ENCODE assay signal across 16 cellular contexts in the genomic region with DNA sequence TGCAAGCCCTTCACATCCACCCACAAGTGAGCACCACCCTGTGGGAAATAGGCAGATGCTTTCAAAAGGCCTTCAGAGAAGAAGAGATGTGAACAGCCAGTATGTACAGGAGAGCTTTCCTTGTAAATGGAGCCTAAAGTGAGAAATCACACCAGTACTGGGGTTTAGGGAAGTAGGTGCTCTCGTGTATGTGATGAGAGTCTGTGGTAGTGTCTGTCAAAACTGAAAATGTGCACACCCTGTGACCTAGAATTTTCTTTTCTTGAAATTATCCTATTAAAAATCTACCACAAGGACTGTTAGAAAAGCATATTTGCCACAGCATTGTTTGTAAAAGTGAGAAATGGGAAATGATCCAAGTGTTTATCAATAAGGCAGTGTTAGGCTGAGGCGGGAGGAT. TPM values are rescaled to one million over a fixed set of nuclear protein-coding genes. Genes with fewer than 3 reads are reported as not detected.
DNase-seq lines count a peak whose midpoint lies in the region; ATAC-seq lines count a peak whose summit lies in the region.
"Had no signal": no experiment of that assay in that cellular context is flagged by ENCODE, and none has a peak within 500 bp of the region (broad histone marks: within the 10 kb centered on the region; RNA-seq: fewer than 3 reads in every experiment).

No MANE protein-coding gene starts in this region.

- no peak overlapping the region for H3K4me3 Mint-ChIP-seq in T-helper 1 cell treated with Interleukin-12 subunit alpha and Interleukin-12 subunit beta and Interleukin-4 antibody, amounts not matched to agents 30 μg/mL and 1 μg/mL, for 36 hours
- no peak overlapping the region for H3K4me3 Mint-ChIP-seq in T-cell
- peak overlapping the region; percentile 4 for H3K4me3 Mint-ChIP-seq in natural killer cell treated with Interleukin-12 subunit alpha and Interleukin-12 subunit beta and Interleukin-15 and Interleukin-18, amount 100 ng/mL, for 72 hours
- H3K4me3 Mint-ChIP-seq: CD4-positive, alpha-beta T cell; nephron progenitor cell had no signal

- ATAC-seq in HG03025 (IDR thresholded peaks at IDR 0.05; ENCODE audit: low FRiP score, unreplicated experiment): peak; percentile 46
- ATAC-seq in T-cell (replicated peaks in 1 of 4): no peak
- ATAC-seq in natural killer cell treated with Interleukin-12 subunit alpha and Interleukin-12 subunit beta and Interleukin-15 and Interleukin-18, amount 100 ng/mL, for 72 hours: no peak
- ATAC-seq: heart left ventricle had no signal

- no peaks in the 10 kb centered on the region for H3K27me3 Mint-ChIP-seq in T-helper 1 cell treated with Interleukin-12 subunit alpha and Interleukin-12 subunit beta and Interleukin-4 antibody, amounts not matched to agents 30 μg/mL and 1 μg/mL, for 36 hours (ENCODE audit: low read depth)
- no peaks in the 10 kb centered on the region for H3K27me3 Mint-ChIP-seq in T-cell
- no peaks in the 10 kb centered on the region for H3K27me3 Mint-ChIP-seq in natural killer cell treated with Interleukin-12 subunit alpha and Interleukin-12 subunit beta and Interleukin-15 and Interleukin-18, amount 100 ng/mL, for 72 hours
- H3K27me3 Mint-ChIP-seq: CD4-positive, alpha-beta T cell had no signal

- no peak for DNase-seq in T-helper 1 cell
- no peak for DNase-seq in T-cell
- no peak for DNase-seq in natural killer cell treated with Interleukin-12 subunit alpha and Interleukin-12 subunit beta and Interleukin-15 and Interleukin-18, amount 100 ng/mL, for 72 hours (ENCODE audit: low spot score)
- DNase-seq in NCI-H187 (lab: John Stamatoyannopoulos, UW): no peak
- DNase-seq in DMS79 (lab: John Stamatoyannopoulos, UW): no peak
- DNase-seq in A172 (ENCODE audit: low spot score): no peak
- DNase-seq: CD4-positive, alpha-beta T cell; effector CD8-positive, alpha-beta T cell; heart left ventricle; MG63; NCI-H2081 treated with DMSO at 0.1 percent for 48 hours; nephron progenitor cell; Right ventricle myocardium superior; T-helper 9 cell had no signal

- H3K4me1 Mint-ChIP-seq in T-helper 1 cell treated with Interleukin-12 subunit alpha and Interleukin-12 subunit beta and Interleukin-4 antibody, amounts not matched to agents 30 μg/mL and 1 μg/mL, for 36 hours (ENCODE audit: low read depth): peaks cover 63% of the 10 kb centered on the region
- H3K4me1 Mint-ChIP-seq in T-cell: peaks cover 61 to 68% (median 67%) of the 10 kb centered on the region in 3 donors
- H3K4me1 Mint-ChIP-seq in natural killer cell treated with Interleukin-12 subunit alpha and Interleukin-12 subunit beta and Interleukin-15 and Interleukin-18, amount 100 ng/mL, for 72 hours (ENCODE audit: low read depth in 2 of 2): peaks cover 55 to 62% of the 10 kb centered on the region in 2 donors

- CTCF ChIA-PET in T-cell (lab: Charles Lee): no interaction called here

- H3K9me3 Mint-ChIP-seq in T-helper 1 cell treated with Interleukin-12 subunit alpha and Interleukin-12 subunit beta and Interleukin-4 antibody, amounts not matched to agents 30 μg/mL and 1 μg/mL, for 36 hours: no peaks in the 10 kb centered on the region
- no peaks in the 10 kb centered on the region for H3K9me3 Mint-ChIP-seq in T-cell
- H3K9me3 Mint-ChIP-seq in natural killer cell treated with Interleukin-12 subunit alpha and Interleukin-12 subunit beta and Interleukin-15 and Interleukin-18, amount 100 ng/mL, for 72 hours: no peaks in the 10 kb centered on the region
- H3K9me3 Mint-ChIP-seq: CD4-positive, alpha-beta T cell; nephron progenitor cell had no signal

- H3K27ac Mint-ChIP-seq in T-helper 1 cell treated with Interleukin-12 subunit alpha and Interleukin-12 subunit beta and Interleukin-4 antibody, amounts not matched to agents 30 μg/mL and 1 μg/mL, for 36 hours: peak overlapping the region; percentile 67
- peak overlapping the region; percentile 22 to 29 for H3K27ac Mint-ChIP-seq in T-cell
- H3K27ac Mint-ChIP-seq in natural killer cell treated with Interleukin-12 subunit alpha and Interleukin-12 subunit beta and Interleukin-15 and Interleukin-18, amount 100 ng/mL, for 72 hours: peak overlapping the region; percentile 6 to 93
- H3K27ac Mint-ChIP-seq: CD4-positive, alpha-beta T cell; nephron progenitor cell had no signal

- peaks cover 21% of the 10 kb centered on the region for H3K36me3 Mint-ChIP-seq in T-helper 1 cell treated with Interleukin-12 subunit alpha and Interleukin-12 subunit beta and Interleukin-4 antibody, amounts not matched to agents 30 μg/mL and 1 μg/mL, for 36 hours (ENCODE audit: low read depth)
- peaks cover 20% of the 10 kb centered on the region for H3K36me3 Mint-ChIP-seq in T-cell
- H3K36me3 Mint-ChIP-seq in natural killer cell treated with Interleukin-12 subunit alpha and Interleukin-12 subunit beta and Interleukin-15 and Interleukin-18, amount 100 ng/mL, for 72 hours: peaks cover 13% of the 10 kb centered on the region

- POLR2A ChIA-PET in T-cell (lab: Charles Lee): no interaction called here

RNA-seq across cellular contexts. Expression of a gene that starts 16.6 kb away (rescaled TPM):
- total RNA-seq in T-cell: 10 to 100 TPM; 30.0 to 50.1 (median 32.6) TPM
- total RNA-seq in natural killer cell treated with Interleukin-12 subunit alpha and Interleukin-12 subunit beta and Interleukin-15 and Interleukin-18, amount 100 ng/mL, for 72 hours: 10 to 100 TPM; 10.7 to 14.6 TPM
- 4.7 and 5.7 TPM in 2 replicates for total RNA-seq in A172 (2014; rRNA removed; shearing (Covaris generic))
